In genomic region chr19:49766938-49767315, GRCh38 we compare ENCODE assay signal across 1 cellular context.
TF ChIP-seq lines count a peak whose summit lies in the region.

Gene AP2A1 (plus strand): TSS chr19:49767001. CDS start chr19:49767134, 133 bp downstream.

TF ChIP-seq in HepG2, 621 proteins besides CTCF, POLR2A, EP300 and RAD21 (continued from another document):
- no peak for TF ChIP-seq ZBTB40 (IDR thresholded peaks at IDR 0.05)
- TF ChIP-seq ZBTB40 (CRISPR knock-in tag; IDR thresholded peaks at IDR 0.05), result 0 out of 2 replicates have a peak, but pooled peaks have one; percentile 3
- TF ChIP-seq ARID4A (CRISPR knock-in tag; IDR thresholded peaks at IDR 0.05; ENCODE audit: borderline replicate concordance), result peak; percentile 71
